Comparison of ENCODE assay signal across 8 cellular contexts in the genomic region with DNA sequence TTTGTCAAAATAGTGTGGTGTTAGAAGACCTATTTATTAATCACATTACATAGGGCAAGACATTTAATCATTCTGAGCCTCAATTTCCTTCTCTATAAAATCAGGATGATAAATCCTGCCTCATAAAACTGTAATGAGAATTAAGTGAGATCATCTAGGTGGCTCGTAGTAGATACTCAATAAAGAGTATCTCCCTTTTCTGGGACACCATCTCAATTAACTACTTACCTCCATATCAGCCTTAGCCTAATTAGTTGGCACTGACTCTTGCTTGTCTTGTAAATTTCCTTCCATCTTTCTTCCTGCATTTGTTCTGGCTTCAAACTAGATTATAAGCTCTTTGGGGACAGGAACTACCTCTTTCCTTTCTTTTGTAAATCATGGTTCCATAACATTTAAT.
"Had no signal": no experiment of that assay in that cellular context is flagged by ENCODE, and none has a peak within 500 bp of the region (broad histone marks: within the 10 kb centered on the region; RNA-seq: fewer than 3 reads in every experiment).

No MANE protein-coding gene starts in this region.

- DNase-seq: GDM1, GF-D8 had no signal

- FAIRE-seq: G401.6, GM12878, GM12891, GM12892, GM18507, GM19239 had no signal

- H3K4me3 ChIP-seq: GM12878 had no signal

- ATAC-seq: GM12878 had no signal
